Comparison of ENCODE assay signal across 8 cellular contexts in genomic region chr13:113647351-113648217, GRCh38. TPM values are rescaled to one million over a fixed set of nuclear protein-coding genes. Genes with fewer than 3 reads are reported as not detected.
A peak's percentile ranks its signal among the peaks of the same experiment; 100 is the strongest.
DNase-seq lines count a peak whose midpoint lies in the region; ATAC-seq, FAIRE-seq and TF ChIP-seq lines count a peak whose summit lies in the region.

No MANE protein-coding gene starts in this region.

- no peaks in the 10 kb centered on the region for H3K79me2 ChIP-seq in HepG2 (ENCODE audit: insufficient read depth, low read length)

- peaks cover 26% of the 10 kb centered on the region for H3K4me1 Mint-ChIP-seq in chondrocyte (ENCODE audit: low read depth)

- FAIRE-seq in HepG2 (lab: Jason Lieb, UNC) (no peak), urothelium cell line (lab: Jason Lieb, UNC) (peak; percentile 94)

- H3K27me3 ChIP-seq in HepG2 (ENCODE audit: control insufficient read depth in 1 of 2, insufficient read depth in 2 of 2, low read length in 2 of 2) = no peaks in the 10 kb centered on the region

- TF ChIP-seq RAD21 in HepG2 (CRISPR knock-in tag; IDR thresholded peaks at IDR 0.05) = no peak

- no peaks in the 10 kb centered on the region for H3K9me3 ChIP-seq in HepG2 (ENCODE audit: low read length)

- no peak overlapping the region for H3K27ac ChIP-seq in HepG2 (ENCODE audit: extremely low read length, insufficient read depth, low read length)

- H3K4me2 ChIP-seq in HepG2 (ENCODE audit: low read depth, low read length) = no peak overlapping the region

- no peaks in the 10 kb centered on the region for H3K4me1 ChIP-seq in HepG2 (ENCODE audit: insufficient read depth, low read length)

- TF ChIP-seq EP300 in HepG2 (IDR thresholded peaks at IDR 0.05; ENCODE audit: low read depth in 2 of 2, low read length in 2 of 2) (no peak), HepG2 (CRISPR knock-in tag; IDR thresholded peaks at IDR 0.05; ENCODE audit: borderline replicate concordance) (no peak)

- BruUV-seq in HepG2 (replicated peaks; lab: Mats Ljungman, UMichigan) = no TSS peak

- no peaks in the 10 kb centered on the region for H3K27me3 Mint-ChIP-seq in chondrocyte (ENCODE audit: low read depth)

- no peaks in the 10 kb centered on the region for H3K36me3 ChIP-seq in HepG2 (replicated peaks in 1 of 2; ENCODE audit: control insufficient read depth in 1 of 2, insufficient read depth in 2 of 2, low read length in 2 of 2)

- H2AFZ ChIP-seq in HepG2 (ENCODE audit: low read length) = no peak overlapping the region

- TF ChIP-seq CTCF in chondrocyte (IDR thresholded peaks at IDR 0.05) (no peak), HepG2 (CRISPR knock-in tag; IDR thresholded peaks at IDR 0.05) (no peak)

- CTCF ChIA-PET in HepG2 (lab: Yijun Ruan, JAX; ENCODE audit: low intra/inter-chr PET ratio, low total read pairs) = no interaction called here

- no peaks in the 10 kb centered on the region for H3K9me3 Mint-ChIP-seq in chondrocyte (ENCODE audit: low read depth)

- POLR2A ChIA-PET in HepG2 (lab: Yijun Ruan, JAX) = no interaction called here

- peaks cover 3% of the 10 kb centered on the region for H3K36me3 Mint-ChIP-seq in chondrocyte (ENCODE audit: low read depth)

- H4K20me1 ChIP-seq in HepG2 (ENCODE audit: insufficient read depth, low read length) = no peaks in the 10 kb centered on the region

- no peak overlapping the region for H3K4me3 Mint-ChIP-seq in chondrocyte (ENCODE audit: unreplicated experiment)

- no peak overlapping the region for H3K9ac ChIP-seq in HepG2 (ENCODE audit: insufficient read depth, low read depth, low read length)

- ATAC-seq in HepG2 (peak; percentile 13; the same call in 2 of the 3 replicates), GM18498 (IDR thresholded peaks at IDR 0.05; ENCODE audit: unreplicated experiment) (no peak)

- H3K27ac Mint-ChIP-seq in chondrocyte (ENCODE audit: unreplicated experiment) = peak overlapping the region; percentile 53

- intact Hi-C loops in HepG2 (cut with micrococcal nuclease; ENCODE audit: unreplicated experiment) = no loop called here

- in situ Hi-C loops in HepG2 (cut with HindIII; ENCODE audit: extremely low pct_ligation_motif_present, low pct_unique_long_range_greater_than_20kb) = no loop called here

- DNase-seq in GF-D8 (lab: John Stamatoyannopoulos, UW) = peak; percentile 19
- peak; percentile 93 for DNase-seq in NCI-H345 treated with DMSO at 0.1 percent for 48 hours (lab: John Stamatoyannopoulos, UW; ENCODE audit: unreplicated experiment)
- DNase-seq in chondrocyte (ENCODE audit: low spot score) = peak; percentile 95
- no peak for DNase-seq in HepG2 (ENCODE audit: low spot score)
- peak; percentile 83 for DNase-seq in urothelium cell line (ENCODE audit: low spot score)
- no peak for DNase-seq in NCI-H146 (lab: John Stamatoyannopoulos, UW)
- no peak for DNase-seq in COLO829 (ENCODE audit: low spot score)

- no peak overlapping the region for H3K4me3 ChIP-seq in HepG2 (replicated peaks in 1 of 3; ENCODE audit: insufficient read depth in 1 of 3, low read depth in 2 of 3, low read length in 3 of 3)

- TF ChIP-seq POLR2A in HepG2 (IDR thresholded peaks at IDR 0.05; ENCODE audit: insufficient read depth in 1 of 2, low read depth in 2 of 2, low read length in 2 of 2) = no peak

- WGBS in HepG2 (ENCODE audit: low lambda C conversion rate) = 84% methylated on average over 40 of the region's 42 CpGs

TF ChIP-seq in HepG2, 621 proteins besides CTCF, POLR2A, EP300 and RAD21:
- TF ChIP-seq NR2F6 (IDR thresholded peaks at IDR 0.05) (no peak), NR2F6 (CRISPR knock-in tag; IDR thresholded peaks at IDR 0.05) (no peak), NFYC (CRISPR knock-in tag; IDR thresholded peaks at IDR 0.05) (no peak), SNAI1 (CRISPR knock-in tag; IDR thresholded peaks at IDR 0.05; ENCODE audit: borderline replicate concordance) (no peak), ZBTB21 (CRISPR knock-in tag; IDR thresholded peaks at IDR 0.05) (no peak), ZNF260 (CRISPR knock-in tag; IDR thresholded peaks at IDR 0.05; ENCODE audit: borderline replicate concordance, low read depth) (no peak), DR1 (CRISPR knock-in tag; IDR thresholded peaks at IDR 0.05) (no peak), ZSCAN30 (CRISPR knock-in tag; IDR thresholded peaks at IDR 0.05) (no peak), ZSCAN29 (CRISPR knock-in tag; conservative IDR thresholded peaks at IDR 0.05) (no peak), GFI1 (CRISPR knock-in tag; IDR thresholded peaks at IDR 0.05; ENCODE audit: borderline replicate concordance) (no peak), ZBTB38 (CRISPR knock-in tag; IDR thresholded peaks at IDR 0.05) (no peak), ZNF770 (CRISPR knock-in tag; IDR thresholded peaks at IDR 0.05) (no peak), NKX3-1 (CRISPR knock-in tag; IDR thresholded peaks at IDR 0.05) (no peak)

RNA-seq across cellular contexts. Expression of gene ATP4B, which starts 10.4 kb away (rescaled TPM):
- not detected in 3 replicates for total RNA-seq in chondrocyte
- total RNA-seq in HepG2 (2016; rRNA removed; fragmentation: Illumina TruSeq; extraction: Trizol) = not detected in 2 replicates
- total RNA-seq in HepG2 (2016; cell fraction: cytosol; rRNA removed; fragmentation: Illumina TruSeq; extraction: Trizol; ENCODE audit: low read depth) = not detected in 2 replicates
- not detected in 2 replicates for total RNA-seq in HepG2 (2016; cell fraction: insoluble cytoplasmic fraction; rRNA removed; fragmentation: Illumina TruSeq; extraction: Trizol)
- total RNA-seq in HepG2 (2016; cell fraction: membrane; rRNA removed; fragmentation: Illumina TruSeq; extraction: Trizol) = not detected in 2 replicates
- total RNA-seq in HepG2 (2016; cell fraction: nucleus; rRNA removed; fragmentation: Illumina TruSeq; extraction: Trizol) = not detected in 2 replicates
- polyA plus RNA-seq in HepG2 (2011; rRNA removed) = not detected in 2 replicates
- polyA plus RNA-seq in HepG2 (2011; cell fraction: cytosol; rRNA removed) = not detected in 2 replicates
- not detected in 2 replicates for polyA plus RNA-seq in HepG2 (2011; cell fraction: nucleus; rRNA removed)
- polyA plus RNA-seq in HepG2 (2012) = not detected in 2 replicates
- polyA plus RNA-seq in HepG2 (2016; cell fraction: cytosol; fragmentation: Illumina TruSeq; extraction: Trizol; ENCODE audit: low read depth) = not detected in 2 replicates
- not detected in 2 replicates for polyA plus RNA-seq in HepG2 (2016; cell fraction: insoluble cytoplasmic fraction; fragmentation: Illumina TruSeq; extraction: Trizol; ENCODE audit: low read depth)
- not detected in 2 replicates for polyA plus RNA-seq in HepG2 (2016; cell fraction: membrane; fragmentation: Illumina TruSeq; extraction: Trizol; ENCODE audit: low read depth)
- not detected in 2 replicates for polyA plus RNA-seq in HepG2 (2016; cell fraction: nucleus; fragmentation: Illumina TruSeq; extraction: Trizol; ENCODE audit: insufficient read depth, low read depth)
- polyA minus RNA-seq in HepG2 (2011; rRNA and poly(A)+ RNA removed; ENCODE audit: low replicate concordance) = not detected in 2 replicates
- polyA minus RNA-seq in HepG2 (2011; cell fraction: cytosol; rRNA and poly(A)+ RNA removed) = not detected in 2 replicates
- not detected in 2 replicates for polyA minus RNA-seq in HepG2 (2011; cell fraction: nucleus; rRNA and poly(A)+ RNA removed)

RNA-seq across cellular contexts. Expression of gene GRK1, which starts 19.4 kb away (rescaled TPM):
- total RNA-seq in chondrocyte (0.07 TPM in 1 of 3 replicates, not detected in the others), HepG2 (2016; rRNA removed; fragmentation: Illumina TruSeq; extraction: Trizol) (0.07 TPM in 1 of 2 replicates, not detected in the other)
- total RNA-seq in HepG2 (2016; cell fraction: cytosol; rRNA removed; fragmentation: Illumina TruSeq; extraction: Trizol; ENCODE audit: low read depth) = 0.09 and 0.20 TPM in 2 replicates
- not detected in 2 replicates for total RNA-seq in HepG2 (2016; cell fraction: insoluble cytoplasmic fraction; rRNA removed; fragmentation: Illumina TruSeq; extraction: Trizol)
- total RNA-seq in HepG2 (2016; cell fraction: membrane; rRNA removed; fragmentation: Illumina TruSeq; extraction: Trizol) = 0.06 TPM in 1 of 2 replicates, not detected in the other
- 0.16 and 0.19 TPM in 2 replicates for total RNA-seq in HepG2 (2016; cell fraction: nucleus; rRNA removed; fragmentation: Illumina TruSeq; extraction: Trizol)
- 0.03 and 0.12 TPM in 2 replicates for polyA plus RNA-seq in HepG2 (2011; rRNA removed)
- polyA plus RNA-seq in HepG2 (2011; cell fraction: cytosol; rRNA removed) = 0.04 and 0.06 TPM in 2 replicates
- 0.21 and 0.24 TPM in 2 replicates for polyA plus RNA-seq in HepG2 (2011; cell fraction: nucleus; rRNA removed)
- not detected in 2 replicates for polyA plus RNA-seq in HepG2 (2012)
- polyA plus RNA-seq in HepG2 (2016; cell fraction: cytosol; fragmentation: Illumina TruSeq; extraction: Trizol; ENCODE audit: low read depth) = 0.03 TPM in 2 replicates
- polyA plus RNA-seq in HepG2 (2016; cell fraction: insoluble cytoplasmic fraction; fragmentation: Illumina TruSeq; extraction: Trizol; ENCODE audit: low read depth) = not detected in 2 replicates
- polyA plus RNA-seq in HepG2 (2016; cell fraction: membrane; fragmentation: Illumina TruSeq; extraction: Trizol; ENCODE audit: low read depth) = not detected in 2 replicates
- polyA plus RNA-seq in HepG2 (2016; cell fraction: nucleus; fragmentation: Illumina TruSeq; extraction: Trizol; ENCODE audit: insufficient read depth, low read depth) = 0.13 TPM in 1 of 2 replicates, not detected in the other
- 0.06 TPM in 1 of 2 replicates, not detected in the other for polyA minus RNA-seq in HepG2 (2011; rRNA and poly(A)+ RNA removed; ENCODE audit: low replicate concordance)
- not detected in 2 replicates for polyA minus RNA-seq in HepG2 (2011; cell fraction: cytosol; rRNA and poly(A)+ RNA removed)
- polyA minus RNA-seq in HepG2 (2011; cell fraction: nucleus; rRNA and poly(A)+ RNA removed) = 0.12 and 0.13 TPM in 2 replicates

Comparison
In these comparisons a context has a peak if more than half of its experiments do, and no peak if none do; other contexts are left out.
1. DNase-seq: peak in GF-D8 (single experiment), NCI-H345 treated with DMSO at 0.1 percent for 48 hours (single experiment), chondrocyte (single experiment) and urothelium cell line (single experiment); none in HepG2 (single experiment), NCI-H146 (single experiment) and COLO829 (single experiment).